ENCODE assay signal across 9 cellular contexts in genomic region chr2:224025874-224026273, GRCh38. TPM values are rescaled to one million over a fixed set of nuclear protein-coding genes. Genes with fewer than 3 reads are reported as not detected.
DNase-seq lines count a peak whose midpoint lies in the region; ATAC-seq and TF ChIP-seq lines count a peak whose summit lies in the region.
"Had no signal": no experiment of that assay in that cellular context is flagged by ENCODE, and none has a peak within 500 bp of the region (broad histone marks: within the 10 kb centered on the region; RNA-seq: fewer than 3 reads in every experiment).

No MANE protein-coding gene starts in this region.

- peaks cover 91% of the 10 kb centered on the region for H3K79me2 ChIP-seq in ACC112 (ENCODE audit: control insufficient read depth, insufficient read depth, low read length, unreplicated experiment)

- no peaks in the 10 kb centered on the region for H3K27me3 ChIP-seq in ACC112 (ENCODE audit: insufficient read depth, low read length)

- H3K4me3 ChIP-seq in ACC112 (ENCODE audit: low read depth, low read length): no peak overlapping the region

- no peaks in the 10 kb centered on the region for H3K9me3 Mint-ChIP-seq in natural killer cell

- H3K4me3 Mint-ChIP-seq in natural killer cell: peak overlapping the region; percentile 80
- H3K4me3 Mint-ChIP-seq: neural crest cell had no signal

- H3K36me3 ChIP-seq in ACC112 (ENCODE audit: insufficient read depth, low read length): peaks cover 10% of the 10 kb centered on the region

- H3K27ac Mint-ChIP-seq in natural killer cell: peak overlapping the region; percentile 91 to 97

- no peaks in the 10 kb centered on the region for H3K36me3 Mint-ChIP-seq in natural killer cell

- no peak overlapping the region for H2AFZ ChIP-seq in ACC112 (ENCODE audit: low read length, unreplicated experiment)

- H3K4me1 ChIP-seq in ACC112 (ENCODE audit: control insufficient read depth, insufficient read depth, low read length, unreplicated experiment): peaks cover 64% of the 10 kb centered on the region

- DNase-seq in GM20000 (ENCODE audit: low spot score): peak; percentile 38
- DNase-seq in activated CD4-positive, alpha-beta T cell treated with anti-CD3 and anti-CD28 coated beads, Interleukin-2, amount 50 U/mL, for 4 hours: peak; percentile 43 to 59
- peak; percentile 49 for DNase-seq in natural killer cell
- DNase-seq in cortex of kidney (lab: John Stamatoyannopoulos, UW): no peak
- no peak for DNase-seq in NCI-H774 (lab: John Stamatoyannopoulos, UW)
- no peak for DNase-seq in DMS153 (lab: John Stamatoyannopoulos, UW)

- ATAC-seq in HG03571 (IDR thresholded peaks at IDR 0.05; ENCODE audit: unreplicated experiment) (peak; percentile 95), natural killer cell (peak; percentile 85 to 94 (median 92))

- TF ChIP-seq CTCF in GM20000 (IDR thresholded peaks at IDR 0.05; ENCODE audit: extremely low read depth, missing control alignments) (no peak), natural killer cell (IDR thresholded peaks at IDR 0.05) (no peak)

- no peaks in the 10 kb centered on the region for H3K27me3 Mint-ChIP-seq in natural killer cell (ENCODE audit: low read depth in 2 of 2)

- H3K27ac ChIP-seq in ACC112 (ENCODE audit: low read depth, low read length): peak overlapping the region; percentile 21; the same call in 1 of the 2 replicates

- peaks cover 47 to 62% of the 10 kb centered on the region in 2 donors for H3K4me1 Mint-ChIP-seq in natural killer cell

- intact Hi-C loops in natural killer cell (cut with micrococcal nuclease): loop anchor here (1.0 kb wide), 1 partner anchor 12 kb away; no protein-coding TSS in a partner anchor

RNA-seq across cellular contexts. Expression of gene SERPINE2, which starts 13.2 kb away (rescaled TPM):
- 10 to 100 TPM in 1 of 3 donors, 1 to 10 TPM in 2; 3.5 to 14.6 (median 8.4) TPM for total RNA-seq in natural killer cell

Comparison
In these comparisons a context has a peak if more than half of its experiments do, and no peak if none do; other contexts are left out.
1. DNase-seq: peak in GM20000 (single experiment), activated CD4-positive, alpha-beta T cell treated with anti-CD3 and anti-CD28 coated beads, Interleukin-2, amount 50 U/mL, for 4 hours (2 of 2) and natural killer cell (single experiment); none in cortex of kidney (single experiment), NCI-H774 (single experiment) and DMS153 (single experiment).